In the genomic region with DNA sequence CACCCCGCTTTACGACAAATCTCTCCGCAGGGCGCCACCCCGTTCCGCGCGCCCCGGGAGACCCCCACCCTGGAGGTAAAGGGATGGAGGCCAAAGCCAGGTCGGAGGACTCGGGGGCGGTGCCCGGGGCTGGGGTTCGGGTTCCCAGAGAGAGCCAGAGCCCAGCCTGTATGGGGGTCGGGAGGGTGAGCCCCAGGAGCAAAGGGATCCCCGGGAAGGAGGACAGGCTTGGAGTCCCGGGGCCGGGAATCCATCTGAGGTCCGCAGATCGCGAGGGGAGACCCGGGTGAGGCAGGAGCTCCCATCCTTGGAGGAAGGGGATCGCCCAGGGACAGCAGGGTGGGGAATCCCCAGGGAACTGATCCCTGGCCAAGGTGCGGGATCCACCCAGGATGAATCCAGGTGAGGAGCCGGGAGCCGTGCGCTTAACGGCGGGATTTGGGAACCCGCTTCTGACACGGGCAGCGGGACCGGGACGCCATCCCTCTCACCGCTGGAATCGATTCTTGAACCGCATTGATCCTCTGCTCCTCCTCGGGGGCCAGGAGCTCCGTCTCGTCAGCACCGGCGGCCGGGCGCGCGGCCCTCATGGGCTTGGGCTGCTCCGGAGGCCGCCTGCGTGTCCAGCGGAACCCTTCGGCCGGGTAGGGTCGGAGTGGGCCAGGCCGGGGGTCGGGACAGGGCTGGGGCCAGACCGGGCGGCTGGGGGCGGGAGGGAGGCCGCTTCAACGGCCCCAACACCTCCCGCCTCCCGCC, we compare ENCODE assay signal across 2 cellular contexts.
TF ChIP-seq lines count a peak whose summit lies in the region.

A gene with protein sequence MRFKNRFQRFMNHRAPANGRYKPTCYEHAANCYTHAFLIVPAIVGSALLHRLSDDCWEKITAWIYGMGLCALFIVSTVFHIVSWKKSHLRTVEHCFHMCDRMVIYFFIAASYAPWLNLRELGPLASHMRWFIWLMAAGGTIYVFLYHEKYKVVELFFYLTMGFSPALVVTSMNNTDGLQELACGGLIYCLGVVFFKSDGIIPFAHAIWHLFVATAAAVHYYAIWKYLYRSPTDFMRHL (minus strand): TSS at position 657 of the 756 bp plus-strand sequence. CDS start 140 bp downstream, at position 517.

TF ChIP-seq in WTC11, 78 proteins besides CTCF, POLR2A, EP300 and RAD21 (continued from another document and continues in another):
- TF ChIP-seq, protein P1, sequence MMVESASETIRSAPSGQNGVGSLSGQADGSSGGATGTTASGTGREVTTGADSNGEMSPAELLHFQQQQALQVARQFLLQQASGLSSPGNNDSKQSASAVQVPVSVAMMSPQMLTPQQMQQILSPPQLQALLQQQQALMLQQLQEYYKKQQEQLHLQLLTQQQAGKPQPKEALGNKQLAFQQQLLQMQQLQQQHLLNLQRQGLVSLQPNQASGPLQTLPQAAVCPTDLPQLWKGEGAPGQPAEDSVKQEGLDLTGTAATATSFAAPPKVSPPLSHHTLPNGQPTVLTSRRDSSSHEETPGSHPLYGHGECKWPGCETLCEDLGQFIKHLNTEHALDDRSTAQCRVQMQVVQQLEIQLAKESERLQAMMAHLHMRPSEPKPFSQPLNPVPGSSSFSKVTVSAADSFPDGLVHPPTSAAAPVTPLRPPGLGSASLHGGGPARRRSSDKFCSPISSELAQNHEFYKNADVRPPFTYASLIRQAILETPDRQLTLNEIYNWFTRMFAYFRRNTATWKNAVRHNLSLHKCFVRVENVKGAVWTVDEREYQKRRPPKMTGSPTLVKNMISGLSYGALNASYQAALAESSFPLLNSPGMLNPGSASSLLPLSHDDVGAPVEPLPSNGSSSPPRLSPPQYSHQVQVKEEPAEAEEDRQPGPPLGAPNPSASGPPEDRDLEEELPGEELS (CRISPR knock-in tag; IDR thresholded peaks at IDR 0.05): peak; percentile 65; the same call in 1 of the 2 replicates
- TF ChIP-seq, protein P2, sequence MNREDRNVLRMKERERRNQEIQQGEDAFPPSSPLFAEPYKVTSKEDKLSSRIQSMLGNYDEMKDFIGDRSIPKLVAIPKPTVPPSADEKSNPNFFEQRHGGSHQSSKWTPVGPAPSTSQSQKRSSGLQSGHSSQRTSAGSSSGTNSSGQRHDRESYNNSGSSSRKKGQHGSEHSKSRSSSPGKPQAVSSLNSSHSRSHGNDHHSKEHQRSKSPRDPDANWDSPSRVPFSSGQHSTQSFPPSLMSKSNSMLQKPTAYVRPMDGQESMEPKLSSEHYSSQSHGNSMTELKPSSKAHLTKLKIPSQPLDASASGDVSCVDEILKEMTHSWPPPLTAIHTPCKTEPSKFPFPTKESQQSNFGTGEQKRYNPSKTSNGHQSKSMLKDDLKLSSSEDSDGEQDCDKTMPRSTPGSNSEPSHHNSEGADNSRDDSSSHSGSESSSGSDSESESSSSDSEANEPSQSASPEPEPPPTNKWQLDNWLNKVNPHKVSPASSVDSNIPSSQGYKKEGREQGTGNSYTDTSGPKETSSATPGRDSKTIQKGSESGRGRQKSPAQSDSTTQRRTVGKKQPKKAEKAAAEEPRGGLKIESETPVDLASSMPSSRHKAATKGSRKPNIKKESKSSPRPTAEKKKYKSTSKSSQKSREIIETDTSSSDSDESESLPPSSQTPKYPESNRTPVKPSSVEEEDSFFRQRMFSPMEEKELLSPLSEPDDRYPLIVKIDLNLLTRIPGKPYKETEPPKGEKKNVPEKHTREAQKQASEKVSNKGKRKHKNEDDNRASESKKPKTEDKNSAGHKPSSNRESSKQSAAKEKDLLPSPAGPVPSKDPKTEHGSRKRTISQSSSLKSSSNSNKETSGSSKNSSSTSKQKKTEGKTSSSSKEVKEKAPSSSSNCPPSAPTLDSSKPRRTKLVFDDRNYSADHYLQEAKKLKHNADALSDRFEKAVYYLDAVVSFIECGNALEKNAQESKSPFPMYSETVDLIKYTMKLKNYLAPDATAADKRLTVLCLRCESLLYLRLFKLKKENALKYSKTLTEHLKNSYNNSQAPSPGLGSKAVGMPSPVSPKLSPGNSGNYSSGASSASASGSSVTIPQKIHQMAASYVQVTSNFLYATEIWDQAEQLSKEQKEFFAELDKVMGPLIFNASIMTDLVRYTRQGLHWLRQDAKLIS (CRISPR knock-in tag; IDR thresholded peaks at IDR 0.05; ENCODE audit: borderline replicate concordance): no peak
- peak; percentile 17; the same call in 1 of the 2 replicates for TF ChIP-seq ZNF263 (CRISPR knock-in tag; IDR thresholded peaks at IDR 0.05; ENCODE audit: low read depth)
- TF ChIP-seq, protein P3, sequence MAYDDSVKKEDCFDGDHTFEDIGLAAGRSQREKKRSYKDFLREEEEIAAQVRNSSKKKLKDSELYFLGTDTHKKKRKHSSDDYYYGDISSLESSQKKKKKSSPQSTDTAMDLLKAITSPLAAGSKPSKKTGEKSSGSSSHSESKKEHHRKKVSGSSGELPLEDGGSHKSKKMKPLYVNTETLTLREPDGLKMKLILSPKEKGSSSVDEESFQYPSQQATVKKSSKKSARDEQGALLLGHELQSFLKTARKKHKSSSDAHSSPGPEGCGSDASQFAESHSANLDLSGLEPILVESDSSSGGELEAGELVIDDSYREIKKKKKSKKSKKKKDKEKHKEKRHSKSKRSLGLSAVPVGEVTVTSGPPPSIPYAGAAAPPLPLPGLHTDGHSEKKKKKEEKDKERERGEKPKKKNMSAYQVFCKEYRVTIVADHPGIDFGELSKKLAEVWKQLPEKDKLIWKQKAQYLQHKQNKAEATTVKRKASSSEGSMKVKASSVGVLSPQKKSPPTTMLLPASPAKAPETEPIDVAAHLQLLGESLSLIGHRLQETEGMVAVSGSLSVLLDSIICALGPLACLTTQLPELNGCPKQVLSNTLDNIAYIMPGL (CRISPR knock-in tag; IDR thresholded peaks at IDR 0.05): peak; percentile 58; the same call in 1 of the 2 replicates
- TF ChIP-seq ZBTB21 (CRISPR knock-in tag; IDR thresholded peaks at IDR 0.05; ENCODE audit: borderline replicate concordance): 0 out of 2 replicates have a peak, but pooled peaks have one; percentile 3
- peak; percentile 84; the same call in 1 of the 2 replicates for TF ChIP-seq ZNF121 (CRISPR knock-in tag; IDR thresholded peaks at IDR 0.05)
- no peak for TF ChIP-seq PRRX2 (CRISPR knock-in tag; IDR thresholded peaks at IDR 0.05)
- no peak for TF ChIP-seq ZNF396 (CRISPR knock-in tag; IDR thresholded peaks at IDR 0.05; ENCODE audit: borderline replicate concordance)
- TF ChIP-seq ETV6 (CRISPR knock-in tag; IDR thresholded peaks at IDR 0.05): 0 out of 2 replicates have a peak, but pooled peaks have one; percentile 43
- TF ChIP-seq, protein P4, sequence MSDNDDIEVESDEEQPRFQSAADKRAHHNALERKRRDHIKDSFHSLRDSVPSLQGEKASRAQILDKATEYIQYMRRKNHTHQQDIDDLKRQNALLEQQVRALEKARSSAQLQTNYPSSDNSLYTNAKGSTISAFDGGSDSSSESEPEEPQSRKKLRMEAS (CRISPR knock-in tag; IDR thresholded peaks at IDR 0.05): peak; percentile 29; the same call in 1 of the 2 replicates
- TF ChIP-seq, protein P5, sequence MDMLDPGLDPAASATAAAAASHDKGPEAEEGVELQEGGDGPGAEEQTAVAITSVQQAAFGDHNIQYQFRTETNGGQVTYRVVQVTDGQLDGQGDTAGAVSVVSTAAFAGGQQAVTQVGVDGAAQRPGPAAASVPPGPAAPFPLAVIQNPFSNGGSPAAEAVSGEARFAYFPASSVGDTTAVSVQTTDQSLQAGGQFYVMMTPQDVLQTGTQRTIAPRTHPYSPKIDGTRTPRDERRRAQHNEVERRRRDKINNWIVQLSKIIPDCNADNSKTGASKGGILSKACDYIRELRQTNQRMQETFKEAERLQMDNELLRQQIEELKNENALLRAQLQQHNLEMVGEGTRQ (CRISPR knock-in tag; IDR thresholded peaks at IDR 0.05): no peak

TF ChIP-seq in neural cell, 6 proteins besides CTCF, POLR2A, EP300 and RAD21 (continued from another document):
- TF ChIP-seq, protein P6, sequence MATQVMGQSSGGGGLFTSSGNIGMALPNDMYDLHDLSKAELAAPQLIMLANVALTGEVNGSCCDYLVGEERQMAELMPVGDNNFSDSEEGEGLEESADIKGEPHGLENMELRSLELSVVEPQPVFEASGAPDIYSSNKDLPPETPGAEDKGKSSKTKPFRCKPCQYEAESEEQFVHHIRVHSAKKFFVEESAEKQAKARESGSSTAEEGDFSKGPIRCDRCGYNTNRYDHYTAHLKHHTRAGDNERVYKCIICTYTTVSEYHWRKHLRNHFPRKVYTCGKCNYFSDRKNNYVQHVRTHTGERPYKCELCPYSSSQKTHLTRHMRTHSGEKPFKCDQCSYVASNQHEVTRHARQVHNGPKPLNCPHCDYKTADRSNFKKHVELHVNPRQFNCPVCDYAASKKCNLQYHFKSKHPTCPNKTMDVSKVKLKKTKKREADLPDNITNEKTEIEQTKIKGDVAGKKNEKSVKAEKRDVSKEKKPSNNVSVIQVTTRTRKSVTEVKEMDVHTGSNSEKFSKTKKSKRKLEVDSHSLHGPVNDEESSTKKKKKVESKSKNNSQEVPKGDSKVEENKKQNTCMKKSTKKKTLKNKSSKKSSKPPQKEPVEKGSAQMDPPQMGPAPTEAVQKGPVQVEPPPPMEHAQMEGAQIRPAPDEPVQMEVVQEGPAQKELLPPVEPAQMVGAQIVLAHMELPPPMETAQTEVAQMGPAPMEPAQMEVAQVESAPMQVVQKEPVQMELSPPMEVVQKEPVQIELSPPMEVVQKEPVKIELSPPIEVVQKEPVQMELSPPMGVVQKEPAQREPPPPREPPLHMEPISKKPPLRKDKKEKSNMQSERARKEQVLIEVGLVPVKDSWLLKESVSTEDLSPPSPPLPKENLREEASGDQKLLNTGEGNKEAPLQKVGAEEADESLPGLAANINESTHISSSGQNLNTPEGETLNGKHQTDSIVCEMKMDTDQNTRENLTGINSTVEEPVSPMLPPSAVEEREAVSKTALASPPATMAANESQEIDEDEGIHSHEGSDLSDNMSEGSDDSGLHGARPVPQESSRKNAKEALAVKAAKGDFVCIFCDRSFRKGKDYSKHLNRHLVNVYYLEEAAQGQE (IDR thresholded peaks at IDR 0.05; ENCODE audit: borderline replicate concordance): peak; percentile 52
- TF ChIP-seq SMC3 (conservative IDR thresholded peaks at IDR 0.05; ENCODE audit: poor library complexity) (no peak), EZH2 (IDR thresholded peaks at IDR 0.05; ENCODE audit: borderline replicate concordance, insufficient read depth, low read length, poor library complexity, severe bottlenecking) (no peak), POLR2AphosphoS5 (IDR thresholded peaks at IDR 0.05) (peak; percentile 60)
